Comparison of ENCODE assay signal across 2 cellular contexts in genomic region chr6:100112855-100113508, GRCh38.
TF ChIP-seq lines count a peak whose summit lies in the region.

No MANE protein-coding gene starts in this region.

TF ChIP-seq in liver, 16 proteins besides CTCF, POLR2A, EP300 and RAD21 (continued from another document):
- TF ChIP-seq, protein P1, sequence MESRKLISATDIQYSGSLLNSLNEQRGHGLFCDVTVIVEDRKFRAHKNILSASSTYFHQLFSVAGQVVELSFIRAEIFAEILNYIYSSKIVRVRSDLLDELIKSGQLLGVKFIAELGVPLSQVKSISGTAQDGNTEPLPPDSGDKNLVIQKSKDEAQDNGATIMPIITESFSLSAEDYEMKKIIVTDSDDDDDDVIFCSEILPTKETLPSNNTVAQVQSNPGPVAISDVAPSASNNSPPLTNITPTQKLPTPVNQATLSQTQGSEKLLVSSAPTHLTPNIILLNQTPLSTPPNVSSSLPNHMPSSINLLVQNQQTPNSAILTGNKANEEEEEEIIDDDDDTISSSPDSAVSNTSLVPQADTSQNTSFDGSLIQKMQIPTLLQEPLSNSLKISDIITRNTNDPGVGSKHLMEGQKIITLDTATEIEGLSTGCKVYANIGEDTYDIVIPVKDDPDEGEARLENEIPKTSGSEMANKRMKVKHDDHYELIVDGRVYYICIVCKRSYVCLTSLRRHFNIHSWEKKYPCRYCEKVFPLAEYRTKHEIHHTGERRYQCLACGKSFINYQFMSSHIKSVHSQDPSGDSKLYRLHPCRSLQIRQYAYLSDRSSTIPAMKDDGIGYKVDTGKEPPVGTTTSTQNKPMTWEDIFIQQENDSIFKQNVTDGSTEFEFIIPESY (IDR thresholded peaks at IDR 0.05) = no peak

TF ChIP-seq in HepG2, 621 proteins besides CTCF, POLR2A, EP300 and RAD21 (continued from another document):
- TF ChIP-seq, protein P2, sequence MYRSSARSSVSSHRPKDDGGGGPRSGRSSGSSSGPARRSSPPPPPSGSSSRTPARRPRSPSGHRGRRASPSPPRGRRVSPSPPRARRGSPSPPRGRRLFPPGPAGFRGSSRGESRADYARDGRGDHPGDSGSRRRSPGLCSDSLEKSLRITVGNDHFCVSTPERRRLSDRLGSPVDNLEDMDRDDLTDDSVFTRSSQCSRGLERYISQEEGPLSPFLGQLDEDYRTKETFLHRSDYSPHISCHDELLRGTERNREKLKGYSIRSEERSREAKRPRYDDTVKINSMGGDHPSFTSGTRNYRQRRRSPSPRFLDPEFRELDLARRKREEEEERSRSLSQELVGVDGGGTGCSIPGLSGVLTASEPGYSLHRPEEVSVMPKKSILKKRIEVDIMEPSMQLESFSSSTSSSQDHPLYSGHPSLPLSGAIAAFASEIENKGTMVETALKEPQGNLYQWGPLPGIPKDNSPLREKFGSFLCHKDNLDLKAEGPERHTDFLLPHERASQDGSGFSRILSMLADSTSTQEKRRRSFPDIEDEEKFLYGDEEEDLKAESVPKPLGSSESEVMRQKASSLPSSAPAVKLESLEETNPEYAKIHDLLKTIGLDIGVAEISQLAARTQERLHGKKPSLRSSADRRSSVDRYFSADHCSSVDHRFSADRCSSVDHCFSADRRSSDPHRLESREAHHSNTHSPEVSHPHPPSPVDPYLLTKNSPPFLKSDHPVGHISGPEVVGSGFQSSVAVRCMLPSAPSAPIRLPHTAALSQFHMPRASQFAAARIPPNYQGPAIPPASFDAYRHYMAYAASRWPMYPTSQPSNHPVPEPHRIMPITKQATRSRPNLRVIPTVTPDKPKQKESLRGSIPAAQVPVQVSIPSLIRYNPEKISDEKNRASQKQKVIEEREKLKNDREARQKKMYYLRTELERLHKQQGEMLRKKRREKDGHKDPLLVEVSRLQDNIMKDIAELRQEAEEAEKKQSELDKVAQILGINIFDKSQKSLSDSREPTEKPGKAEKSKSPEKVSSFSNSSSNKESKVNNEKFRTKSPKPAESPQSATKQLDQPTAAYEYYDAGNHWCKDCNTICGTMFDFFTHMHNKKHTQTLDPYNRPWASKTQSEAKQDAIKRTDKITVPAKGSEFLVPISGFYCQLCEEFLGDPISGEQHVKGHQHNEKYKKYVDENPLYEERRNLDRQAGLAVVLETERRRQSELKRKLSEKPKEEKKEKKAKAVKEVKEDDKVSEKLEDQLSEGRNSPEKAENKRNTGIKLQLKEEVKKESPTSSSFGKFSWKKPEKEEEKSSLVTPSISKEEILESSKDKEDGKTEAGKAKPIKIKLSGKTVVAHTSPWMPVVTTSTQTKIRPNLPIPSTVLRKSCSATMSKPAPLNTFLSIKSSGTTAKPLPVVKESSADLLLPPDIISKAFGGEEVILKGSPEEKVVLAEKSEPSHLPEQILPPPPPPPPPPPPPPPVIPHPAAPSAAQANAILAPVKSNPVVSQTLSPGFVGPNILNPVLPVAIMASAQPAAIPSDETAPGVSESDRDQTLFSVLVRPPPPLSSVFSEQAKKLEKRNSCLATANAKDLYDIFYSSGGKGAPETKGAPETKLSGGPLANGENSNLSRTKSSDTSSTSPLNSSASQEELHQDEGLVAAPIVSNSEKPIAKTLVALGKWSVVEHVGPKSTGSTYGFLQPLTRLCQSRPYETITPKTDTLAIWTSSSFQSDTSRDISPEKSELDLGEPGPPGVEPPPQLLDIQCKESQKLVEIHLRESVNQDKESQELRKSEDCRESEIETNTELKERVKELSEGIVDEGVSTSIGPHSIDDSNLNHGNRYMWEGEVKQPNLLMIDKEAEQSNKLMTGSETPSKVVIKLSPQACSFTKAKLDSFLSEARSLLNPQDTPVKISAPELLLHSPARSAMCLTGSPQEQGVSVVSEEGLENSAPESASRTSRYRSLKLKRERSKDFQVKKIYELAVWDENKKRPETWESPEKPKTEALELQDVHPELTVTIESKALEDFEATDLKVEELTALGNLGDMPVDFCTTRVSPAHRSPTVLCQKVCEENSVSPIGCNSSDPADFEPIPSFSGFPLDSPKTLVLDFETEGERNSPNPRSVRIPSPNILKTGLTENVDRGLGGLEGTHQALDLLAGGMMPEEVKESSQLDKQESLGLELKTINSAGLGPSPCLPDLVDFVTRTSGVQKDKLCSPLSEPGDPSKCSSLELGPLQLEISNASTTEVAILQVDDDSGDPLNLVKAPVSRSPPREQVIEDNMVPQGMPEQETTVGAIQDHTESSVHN (CRISPR knock-in tag; IDR thresholded peaks at IDR 0.05) = no peak
- TF ChIP-seq HNRNPLL (IDR thresholded peaks at IDR 0.05; ENCODE audit: low read depth, low read length, poor library complexity, severe bottlenecking) (no peak), BCL6 (CRISPR knock-in tag; IDR thresholded peaks at IDR 0.05) (no peak), MEF2D (CRISPR knock-in tag; IDR thresholded peaks at IDR 0.05) (no peak), RFX3 (CRISPR knock-in tag; IDR thresholded peaks at IDR 0.05) (no peak), ZFYVE20 (CRISPR knock-in tag; IDR thresholded peaks at IDR 0.05; ENCODE audit: borderline replicate concordance, low read depth) (no peak), IRF9 (CRISPR knock-in tag; IDR thresholded peaks at IDR 0.05; ENCODE audit: borderline replicate concordance) (no peak), FOXM1 (CRISPR knock-in tag; IDR thresholded peaks at IDR 0.05) (no peak), CSRNP2 (CRISPR knock-in tag; conservative IDR thresholded peaks at IDR 0.05; ENCODE audit: low read depth) (no peak), PHF21A (CRISPR knock-in tag; IDR thresholded peaks at IDR 0.05) (no peak), SETDB1 (CRISPR knock-in tag; IDR thresholded peaks at IDR 0.05; ENCODE audit: borderline replicate concordance) (no peak), RELA (CRISPR knock-in tag; IDR thresholded peaks at IDR 0.05) (no peak), ZNF512 (CRISPR knock-in tag; IDR thresholded peaks at IDR 0.05) (no peak), PAWR (CRISPR knock-in tag; IDR thresholded peaks at IDR 0.05; ENCODE audit: borderline replicate concordance) (no peak)
- TF ChIP-seq, protein P3, sequence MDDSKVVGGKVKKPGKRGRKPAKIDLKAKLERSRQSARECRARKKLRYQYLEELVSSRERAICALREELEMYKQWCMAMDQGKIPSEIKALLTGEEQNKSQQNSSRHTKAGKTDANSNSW (CRISPR knock-in tag; IDR thresholded peaks at IDR 0.05; ENCODE audit: borderline replicate concordance) = no peak
- TF ChIP-seq, protein P4, sequence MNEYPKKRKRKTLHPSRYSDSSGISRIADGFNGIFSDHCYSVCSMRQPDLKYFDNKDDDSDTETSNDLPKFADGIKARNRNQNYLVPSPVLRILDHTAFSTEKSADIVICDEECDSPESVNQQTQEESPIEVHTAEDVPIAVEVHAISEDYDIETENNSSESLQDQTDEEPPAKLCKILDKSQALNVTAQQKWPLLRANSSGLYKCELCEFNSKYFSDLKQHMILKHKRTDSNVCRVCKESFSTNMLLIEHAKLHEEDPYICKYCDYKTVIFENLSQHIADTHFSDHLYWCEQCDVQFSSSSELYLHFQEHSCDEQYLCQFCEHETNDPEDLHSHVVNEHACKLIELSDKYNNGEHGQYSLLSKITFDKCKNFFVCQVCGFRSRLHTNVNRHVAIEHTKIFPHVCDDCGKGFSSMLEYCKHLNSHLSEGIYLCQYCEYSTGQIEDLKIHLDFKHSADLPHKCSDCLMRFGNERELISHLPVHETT (CRISPR knock-in tag; conservative IDR thresholded peaks at IDR 0.05) = no peak
